Comparison of ENCODE assay signal across 12 cellular contexts in the genomic region with DNA sequence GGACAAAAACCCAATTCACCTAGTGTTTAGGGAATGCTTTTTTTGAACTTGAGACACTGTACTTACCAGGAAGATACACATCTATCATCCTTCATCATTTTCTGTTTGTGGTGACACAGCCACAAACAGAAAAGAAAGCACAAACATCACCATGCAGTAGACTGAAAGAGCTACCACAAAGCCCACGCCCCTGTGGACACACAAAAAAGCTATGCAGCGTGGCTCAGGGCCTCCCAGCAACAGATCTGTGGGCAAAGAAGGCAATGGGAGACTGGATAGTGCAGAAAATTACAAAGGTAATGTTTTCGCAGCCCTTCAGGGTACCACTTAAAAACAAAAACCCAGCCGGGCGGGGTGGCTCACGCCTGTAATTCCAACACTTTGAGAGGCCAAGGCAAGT. TPM values are rescaled to one million over a fixed set of nuclear protein-coding genes. Genes with fewer than 3 reads are reported as not detected.
DNase-seq lines count a peak whose midpoint lies in the region; ATAC-seq and TF ChIP-seq lines count a peak whose summit lies in the region.
"Had no signal": no experiment of that assay in that cellular context is flagged by ENCODE, and none has a peak within 500 bp of the region (broad histone marks: within the 10 kb centered on the region; RNA-seq: fewer than 3 reads in every experiment).

No MANE protein-coding gene starts in this region.

- no peak for ATAC-seq in upper lobe of left lung (ENCODE audit: low FRiP score in 2 of 2)
- no peak for ATAC-seq in gastroesophageal sphincter
- no peak for ATAC-seq in GM19452 (IDR thresholded peaks at IDR 0.05; ENCODE audit: unreplicated experiment)
- no peak for ATAC-seq in left ventricle myocardium superior

- H3K9me3 ChIP-seq in upper lobe of left lung, result no peaks in the 10 kb centered on the region
- no peaks in the 10 kb centered on the region for H3K9me3 ChIP-seq in gastroesophageal sphincter
- H3K9me3 ChIP-seq: ovary, suprapubic skin had no signal

- H3K4me3 ChIP-seq in upper lobe of left lung (no peak overlapping the region), gastroesophageal sphincter (no peak overlapping the region)
- H3K4me3 ChIP-seq: ovary, suprapubic skin had no signal

- TF ChIP-seq POLR2A in upper lobe of left lung (IDR thresholded peaks at IDR 0.05) (no peak), gastroesophageal sphincter (IDR thresholded peaks at IDR 0.05) (no peak)

- H3K27me3 ChIP-seq in layer of hippocampus (ENCODE audit: control insufficient read depth, insufficient read depth, low read length), result no peaks in the 10 kb centered on the region
- no peaks in the 10 kb centered on the region for H3K27me3 ChIP-seq in upper lobe of left lung
- no peaks in the 10 kb centered on the region for H3K27me3 ChIP-seq in gastroesophageal sphincter
- H3K27me3 ChIP-seq: ovary, suprapubic skin had no signal

- WGBS in upper lobe of left lung, 2 donors, result 69 to 73% methylated on average over 6 of the region's 6 CpGs
- 78% methylated on average over 5 of the region's 6 CpGs; no CpG with 5 or more reads in 1 of the 2 donors for WGBS in gastroesophageal sphincter (ENCODE audit: low coverage in 1 of 2), 2 donors

- intact Hi-C loops in left ventricle myocardium superior (cut with micrococcal nuclease), result no loop called here

- DNase-seq in activated naive CD4-positive, alpha-beta T cell treated with Interleukin-2 at 50 U/mL for 16 hours, result peak; percentile 59
- DNase-seq in activated naive CD4-positive, alpha-beta T cell treated with anti-CD3 and anti-CD28 coated beads, Interleukin-2, amount 50 U/mL, for 16 hours, result no peak
- DNase-seq in T-helper 2 cell, result peak in 4 of 5 experiments; percentile 42 to 93 (median 50)
- no peak for DNase-seq in upper lobe of left lung
- DNase-seq in left ventricle myocardium superior, result no peak
- DNase-seq: activated CD4-positive, CD25-positive, alpha-beta regulatory T cell treated with anti-CD3 and anti-CD28 coated beads, Interleukin-2, amount 50 U/mL, for 72 hours; ovary; stimulated activated CD4-positive, alpha-beta T cell treated with anti-CD3 and anti-CD28 coated beads, Interleukin-1b, Interleukin-23, amount 100 ng/mL, for 48 hours had no signal

- TF ChIP-seq EP300 in upper lobe of left lung (IDR thresholded peaks at IDR 0.05) (no peak), gastroesophageal sphincter (IDR thresholded peaks at IDR 0.05) (no peak)

- TF ChIP-seq CTCF in upper lobe of left lung (IDR thresholded peaks at IDR 0.05) (no peak), gastroesophageal sphincter (IDR thresholded peaks at IDR 0.05) (no peak)

- H3K27ac ChIP-seq in layer of hippocampus (ENCODE audit: low read depth, low read length) (peak overlapping the region; percentile 33), upper lobe of left lung (peak overlapping the region; percentile 47 to 83 (median 72)), gastroesophageal sphincter (peak overlapping the region in 1 of 4 donors; percentile 21)
- H3K27ac ChIP-seq: ovary, suprapubic skin had no signal

- H3K4me1 ChIP-seq in upper lobe of left lung, result peaks cover 18 to 59% (median 30%) of the 10 kb centered on the region in 4 donors
- peaks cover 0 to 27% (median 5%) of the 10 kb centered on the region in 3 donors for H3K4me1 ChIP-seq in gastroesophageal sphincter

- H3K36me3 ChIP-seq in upper lobe of left lung, result no peaks in the 10 kb centered on the region
- no peaks in the 10 kb centered on the region for H3K36me3 ChIP-seq in gastroesophageal sphincter
- H3K36me3 ChIP-seq: ovary, suprapubic skin had no signal

RNA-seq across cellular contexts. Expression of a gene that starts 9.6 kb away (rescaled TPM):
- total RNA-seq in upper lobe of left lung, result 100 to 1,000 TPM in 2 of 6 donors, 10 to 100 TPM in 4; 31.6 to 256 (median 75.6) TPM
- total RNA-seq in gastroesophageal sphincter, result 10 to 100 TPM; 13.1 to 46.2 (median 37.3) TPM
- total RNA-seq in left ventricle myocardium superior, result 11.8 TPM

RNA-seq across cellular contexts. Expression of a gene that starts 40.0 kb away (rescaled TPM):
- total RNA-seq in upper lobe of left lung, result 10 to 100 TPM; 44.1 to 92.2 (median 54.2) TPM
- total RNA-seq in gastroesophageal sphincter, result 100 to 1,000 TPM in 1 of 4 donors, 10 to 100 TPM in 3; 70.5 to 114 (median 80.5) TPM
- total RNA-seq in left ventricle myocardium superior, result 62.5 TPM

Comparison
In these comparisons a context has a peak if more than half of its experiments do, and no peak if none do; other contexts are left out.
1. DNase-seq: peak in activated naive CD4-positive, alpha-beta T cell treated with Interleukin-2 at 50 U/mL for 16 hours (single experiment) and T-helper 2 cell (4 of 5); none in activated naive CD4-positive, alpha-beta T cell treated with anti-CD3 and anti-CD28 coated beads, Interleukin-2, amount 50 U/mL, for 16 hours (single experiment), upper lobe of left lung (0 of 2) and left ventricle myocardium superior (single experiment).